ENCODE assay signal across 1 cellular context in genomic region chr7:47405921-47406765, GRCh38.
TF ChIP-seq lines count a peak whose summit lies in the region.

No MANE protein-coding gene starts in this region.

TF ChIP-seq in HepG2, 621 proteins besides CTCF, POLR2A, EP300 and RAD21 (continued from another document and continues in another):
- TF ChIP-seq BCLAF1 (IDR thresholded peaks at IDR 0.05): no peak
- no peak for TF ChIP-seq ZNF225 (CRISPR knock-in tag; IDR thresholded peaks at IDR 0.05)
- no peak for TF ChIP-seq ZNF264 (CRISPR knock-in tag; IDR thresholded peaks at IDR 0.05)
- no peak for TF ChIP-seq ZNF567 (CRISPR knock-in tag; IDR thresholded peaks at IDR 0.05; ENCODE audit: borderline replicate concordance)
- TF ChIP-seq ZNF274 (CRISPR knock-in tag; IDR thresholded peaks at IDR 0.05): no peak
- peak; percentile 52; the same call in 1 of the 2 replicates for TF ChIP-seq BORCS8-MEF2B (CRISPR knock-in tag; IDR thresholded peaks at IDR 0.05)
- TF ChIP-seq RBAK (CRISPR knock-in tag; IDR thresholded peaks at IDR 0.05): no peak
- TF ChIP-seq HNRNPH1 (optimal IDR thresholded peaks at IDR 0.05; ENCODE audit: low read depth, low read length): no peak
- no peak for TF ChIP-seq ATAD3A (CRISPR knock-in tag; IDR thresholded peaks at IDR 0.05)
- TF ChIP-seq ELF4 (CRISPR knock-in tag; IDR thresholded peaks at IDR 0.05; ENCODE audit: borderline replicate concordance): no peak
- no peak for TF ChIP-seq TEAD2 (CRISPR knock-in tag; IDR thresholded peaks at IDR 0.05)
- TF ChIP-seq NBN (conservative IDR thresholded peaks at IDR 0.05): no peak
- TF ChIP-seq MEF2D (CRISPR knock-in tag; IDR thresholded peaks at IDR 0.05): peak; percentile 51; the same call in 1 of the 2 replicates
- peak; percentile 72 for TF ChIP-seq BCL6 (CRISPR knock-in tag; IDR thresholded peaks at IDR 0.05)
- no peak for TF ChIP-seq MED8 (CRISPR knock-in tag; IDR thresholded peaks at IDR 0.05; ENCODE audit: insufficient replicate concordance)
- TF ChIP-seq FOXK2 (IDR thresholded peaks at IDR 0.05): no peak
- TF ChIP-seq EED (CRISPR knock-in tag; IDR thresholded peaks at IDR 0.05): no peak
- no peak for TF ChIP-seq TGIF2 (CRISPR knock-in tag; IDR thresholded peaks at IDR 0.05)
- TF ChIP-seq YEATS2 (CRISPR knock-in tag; IDR thresholded peaks at IDR 0.05; ENCODE audit: borderline replicate concordance): no peak
- peak; percentile 44; the same call in 1 of the 2 replicates for TF ChIP-seq TMF1 (CRISPR knock-in tag; IDR thresholded peaks at IDR 0.05; ENCODE audit: low read depth)
- TF ChIP-seq ZNF704 (CRISPR knock-in tag; IDR thresholded peaks at IDR 0.05; ENCODE audit: borderline replicate concordance): no peak
- TF ChIP-seq TFDP1 (CRISPR knock-in tag; IDR thresholded peaks at IDR 0.05; ENCODE audit: borderline replicate concordance): no peak
- TF ChIP-seq KDM5A (IDR thresholded peaks at IDR 0.05; ENCODE audit: borderline replicate concordance, low read length): no peak
- no peak for TF ChIP-seq NFE2 (CRISPR knock-in tag; IDR thresholded peaks at IDR 0.05)
- TF ChIP-seq NR2F2 (IDR thresholded peaks at IDR 0.05; ENCODE audit: borderline replicate concordance, low read depth): 0 out of 2 replicates have a peak, but pooled peaks have one; percentile 41
- TF ChIP-seq NCOA2 (CRISPR knock-in tag; IDR thresholded peaks at IDR 0.05): peak; percentile 22; the same call in 1 of the 2 replicates
- TF ChIP-seq ZNF20 (CRISPR knock-in tag; IDR thresholded peaks at IDR 0.05): no peak
- no peak for TF ChIP-seq ZNF646 (CRISPR knock-in tag; IDR thresholded peaks at IDR 0.05)
- TF ChIP-seq HOXD1 (CRISPR knock-in tag; IDR thresholded peaks at IDR 0.05): no peak
- no peak for TF ChIP-seq FOXP4 (CRISPR knock-in tag; IDR thresholded peaks at IDR 0.05)
- TF ChIP-seq RARA (CRISPR knock-in tag; IDR thresholded peaks at IDR 0.05): peak; percentile 87
- no peak for TF ChIP-seq ZBTB25 (CRISPR knock-in tag; IDR thresholded peaks at IDR 0.05)
- no peak for TF ChIP-seq FOXJ3 (CRISPR knock-in tag; IDR thresholded peaks at IDR 0.05; ENCODE audit: borderline replicate concordance)
- TF ChIP-seq THRA (CRISPR knock-in tag; IDR thresholded peaks at IDR 0.05; ENCODE audit: borderline replicate concordance): no peak
- TF ChIP-seq ZNF235 (CRISPR knock-in tag; IDR thresholded peaks at IDR 0.05; ENCODE audit: borderline replicate concordance): no peak
- no peak for TF ChIP-seq ZBED4 (CRISPR knock-in tag; IDR thresholded peaks at IDR 0.05; ENCODE audit: borderline replicate concordance)
- peak; percentile 28; the same call in 1 of the 2 replicates for TF ChIP-seq SOX5 (CRISPR knock-in tag; IDR thresholded peaks at IDR 0.05; ENCODE audit: borderline replicate concordance)
- TF ChIP-seq FOXA1 (IDR thresholded peaks at IDR 0.05): no peak
- no peak for TF ChIP-seq FOXA1 (CRISPR knock-in tag; IDR thresholded peaks at IDR 0.05)
- TF ChIP-seq ZNF652 (CRISPR knock-in tag; IDR thresholded peaks at IDR 0.05; ENCODE audit: borderline replicate concordance, low read depth): no peak
- TF ChIP-seq FOXC1 (CRISPR knock-in tag; IDR thresholded peaks at IDR 0.05; ENCODE audit: borderline replicate concordance): no peak
